ENCODE assay signal across 25 cellular contexts in the genomic region with DNA sequence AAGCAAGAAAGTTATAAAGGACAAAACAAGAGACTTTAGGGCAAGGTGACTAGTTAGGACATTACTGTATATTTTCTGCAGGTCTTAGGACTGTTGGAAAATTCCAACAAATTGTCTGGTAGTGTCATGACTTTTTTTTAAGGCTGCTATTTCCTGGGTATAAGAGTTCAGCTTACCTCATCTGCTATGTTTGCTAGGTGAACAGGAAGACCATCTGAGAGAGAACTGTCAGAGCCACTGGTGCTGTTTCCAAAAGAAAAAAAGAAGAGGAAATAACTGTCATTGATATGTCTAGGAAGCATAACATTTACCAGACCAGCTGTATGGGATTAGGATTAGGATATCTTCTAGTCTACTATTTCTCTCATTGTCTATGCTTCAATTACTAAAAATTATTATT. TPM values are rescaled to one million over a fixed set of nuclear protein-coding genes. Genes with fewer than 3 reads are reported as not detected.
"Had no signal": no experiment of that assay in that cellular context is flagged by ENCODE, and none has a peak within 500 bp of the region (broad histone marks: within the 10 kb centered on the region; RNA-seq: fewer than 3 reads in every experiment).

No MANE protein-coding gene starts in this region.

- DNase-seq: dorsolateral prefrontal cortex; effector CD4-positive, alpha-beta T cell; foreskin fibroblast; gastrocnemius medialis; head of caudate nucleus; kidney; left cardiac atrium; left lung; mammary epithelial cell; mesendoderm; midbrain; naive thymus-derived CD4-positive, alpha-beta T cell; nucleus accumbens; ovary; psoas muscle; right cardiac atrium; stimulated activated CD4-positive, alpha-beta T cell treated with anti-CD3 and anti-CD28 coated beads, Interleukin-2, amount 100 ng/mL, for 24 hours; stimulated activated CD4-positive, alpha-beta T cell treated with anti-CD3 and anti-CD28 coated beads, Interleukin-4, amount 100 ng/mL, for 24 hours; stimulated activated naive CD4-positive, alpha-beta T cell treated with Interleukin-2 at 50 U/mL for 16 hours; stomach; tibial artery; upper lobe of left lung had no signal

- ATAC-seq: esophagus mucosa; gastrocnemius medialis; left cardiac atrium; left lung; naive thymus-derived CD4-positive, alpha-beta T cell; psoas muscle; right cardiac atrium; stimulated activated effector memory CD8-positive, alpha-beta T cell treated with anti-CD3 and anti-CD28 coated beads, Interleukin-12 subunit alpha, Interleukin-12 subunit beta, amount 100 ng/mL, for 72 hours had no signal

RNA-seq across cellular contexts. Expression of a gene that starts 46.5 kb away (rescaled TPM):
- total RNA-seq: gastrocnemius medialis, glomerular endothelial cell had no signal
